9 cellular contexts compared by ENCODE assay signal in genomic region chr6:63637865-63638445, GRCh38. TPM values are rescaled to one million over a fixed set of nuclear protein-coding genes. Genes with fewer than 3 reads are reported as not detected.
DNase-seq lines count a peak whose midpoint lies in the region; ATAC-seq and TF ChIP-seq lines count a peak whose summit lies in the region.
"Had no signal": no experiment of that assay in that cellular context is flagged by ENCODE, and none has a peak within 500 bp of the region (broad histone marks: within the 10 kb centered on the region; RNA-seq: fewer than 3 reads in every experiment).

No MANE protein-coding gene starts in this region.

- peaks cover 4 to 5% of the 10 kb centered on the region in 2 donors for H3K36me3 Mint-ChIP-seq in activated T-cell treated with anti-CD3 and anti-CD28 coated beads, Interleukin-2, amount 50 U/mL, for 72 hours (ENCODE audit: insufficient read depth in 2 of 2)

- no peaks in the 10 kb centered on the region for H3F3A ChIP-seq in SU-DHL-6 (ENCODE audit: insufficient read depth)

- H3K27me3 ChIP-seq in SU-DHL-6 (ENCODE audit: low read length): no peaks in the 10 kb centered on the region
- H3K27me3 ChIP-seq in stomach: no peaks in the 10 kb centered on the region

- peaks cover 32 to 66% (median 49%) of the 10 kb centered on the region in 4 donors for H3K4me1 ChIP-seq in stomach

- peak overlapping the region; percentile 83 for H3K4me2 ChIP-seq in SU-DHL-6 (ENCODE audit: low read depth, low read length, poor library complexity, severe bottlenecking)

- H3K27me3 Mint-ChIP-seq in activated T-cell treated with anti-CD3 and anti-CD28 coated beads, Interleukin-2, amount 50 U/mL, for 72 hours (ENCODE audit: low read depth): no peaks in the 10 kb centered on the region

- H3K4me1 Mint-ChIP-seq in activated T-cell treated with anti-CD3 and anti-CD28 coated beads, Interleukin-2, amount 50 U/mL, for 72 hours (ENCODE audit: low read depth): peaks cover 52% of the 10 kb centered on the region

- H3K79me2 ChIP-seq in SU-DHL-6 (ENCODE audit: insufficient read depth, low read length): peaks cover 71% of the 10 kb centered on the region

- H3K9me3 ChIP-seq in SU-DHL-6 (ENCODE audit: insufficient read depth, low read length) (no peaks in the 10 kb centered on the region), stomach (no peaks in the 10 kb centered on the region)

- no peak for TF ChIP-seq POLR2A in stomach (IDR thresholded peaks at IDR 0.05)

- H4K20me1 ChIP-seq in SU-DHL-6 (ENCODE audit: low read depth, low read length): peaks cover 31% of the 10 kb centered on the region

- H3K9me3 Mint-ChIP-seq in activated T-cell treated with anti-CD3 and anti-CD28 coated beads, Interleukin-2, amount 50 U/mL, for 72 hours: no peaks in the 10 kb centered on the region

- H3K9ac ChIP-seq in SU-DHL-6 (ENCODE audit: low read length): peak overlapping the region; percentile 86

- no peak for DNase-seq in activated T-cell treated with anti-CD3 and anti-CD28 coated beads, Interleukin-2, amount 50 U/mL, for 72 hours
- no peak for DNase-seq in activated T-cell treated with anti-CD3 and anti-CD28 coated beads, Interleukin-2, amount 50 U/mL, for 1 hour
- DNase-seq in glomerular visceral epithelial cell (ENCODE audit: extremely low spot score): peak; percentile 5
- no peak for DNase-seq in stomach
- no peak for DNase-seq in AG08395 (ENCODE audit: low spot score)
- no peak for DNase-seq in activated effector memory CD4-positive, alpha-beta T cell treated with Interleukin-2 at 50 U/mL for 16 hours
- no peak for DNase-seq in activated CD8-positive, alpha-beta memory T cell treated with anti-CD3 and anti-CD28 coated beads, Interleukin-2, amount 50 U/mL, for 48 hours
- DNase-seq: NCI-H748 treated with DMSO at 0.1 percent for 48 hours had no signal

- intact Hi-C loops in stomach (cut with DNase I; ENCODE audit: low total_unique reads): no loop called here

- no peak for TF ChIP-seq EP300 in stomach (IDR thresholded peaks at IDR 0.05)

- no peaks in the 10 kb centered on the region for H3K9me2 ChIP-seq in SU-DHL-6 (replicated peaks; ENCODE audit: insufficient read depth, low read length)

- no peak overlapping the region for H2AFZ ChIP-seq in SU-DHL-6 (ENCODE audit: low read depth, low read length, severe bottlenecking)

- H3K4me3 ChIP-seq in SU-DHL-6 (ENCODE audit: insufficient read depth, low read length, poor library complexity, severe bottlenecking) (peak overlapping the region; percentile 75), stomach (peak overlapping the region in 3 of 4 donors; percentile 80 to 89 (median 80))

- ATAC-seq in activated T-cell treated with anti-CD3 and anti-CD28 coated beads, Interleukin-2, amount 50 U/mL, for 72 hours (replicated peaks in 1 of 2): no peak

- no peak for TF ChIP-seq CTCF in SU-DHL-6 (IDR thresholded peaks at IDR 0.05; ENCODE audit: insufficient read depth, low read length, poor library complexity, severe bottlenecking)
- TF ChIP-seq CTCF in stomach (IDR thresholded peaks at IDR 0.05): no peak

- peak overlapping the region; percentile 77 for H3K27ac Mint-ChIP-seq in activated T-cell treated with anti-CD3 and anti-CD28 coated beads, Interleukin-2, amount 50 U/mL, for 72 hours

- peak overlapping the region; percentile 96 to 98 for H3K4me3 Mint-ChIP-seq in activated T-cell treated with anti-CD3 and anti-CD28 coated beads, Interleukin-2, amount 50 U/mL, for 72 hours

- H3K27ac ChIP-seq in SU-DHL-6 (ENCODE audit: low read depth, low read length) (no peak overlapping the region), stomach (no peak overlapping the region)

- peaks cover 8% of the 10 kb centered on the region; the same call in 1 of the 2 replicates for H3K36me3 ChIP-seq in SU-DHL-6 (ENCODE audit: low read length)
- peaks cover 0 to 4% (median 0%) of the 10 kb centered on the region in 4 donors for H3K36me3 ChIP-seq in stomach

- WGBS in stomach, 5 donors: 26 to 44% (median 31%) methylated on average over 2 of the region's 2 CpGs

RNA-seq across cellular contexts. Expression of gene PHF3, which starts 2.4 kb away (rescaled TPM):
- total RNA-seq in activated T-cell treated with anti-CD3 and anti-CD28 coated beads, Interleukin-2, amount 50 U/mL, for 72 hours: 10 to 100 TPM; 69.7 to 72.6 TPM
- total RNA-seq in stomach: 100 to 1,000 TPM in 2 of 5 donors, 10 to 100 TPM in 3; 52.5 to 101 (median 67.4) TPM
- 10 to 100 TPM in 1 of 3 donors, 1 to 10 TPM in 2; 6.8 to 16.2 (median 8.3) TPM for polyA plus RNA-seq in stomach
